ENCODE assay signal across 11 cellular contexts in the genomic region with DNA sequence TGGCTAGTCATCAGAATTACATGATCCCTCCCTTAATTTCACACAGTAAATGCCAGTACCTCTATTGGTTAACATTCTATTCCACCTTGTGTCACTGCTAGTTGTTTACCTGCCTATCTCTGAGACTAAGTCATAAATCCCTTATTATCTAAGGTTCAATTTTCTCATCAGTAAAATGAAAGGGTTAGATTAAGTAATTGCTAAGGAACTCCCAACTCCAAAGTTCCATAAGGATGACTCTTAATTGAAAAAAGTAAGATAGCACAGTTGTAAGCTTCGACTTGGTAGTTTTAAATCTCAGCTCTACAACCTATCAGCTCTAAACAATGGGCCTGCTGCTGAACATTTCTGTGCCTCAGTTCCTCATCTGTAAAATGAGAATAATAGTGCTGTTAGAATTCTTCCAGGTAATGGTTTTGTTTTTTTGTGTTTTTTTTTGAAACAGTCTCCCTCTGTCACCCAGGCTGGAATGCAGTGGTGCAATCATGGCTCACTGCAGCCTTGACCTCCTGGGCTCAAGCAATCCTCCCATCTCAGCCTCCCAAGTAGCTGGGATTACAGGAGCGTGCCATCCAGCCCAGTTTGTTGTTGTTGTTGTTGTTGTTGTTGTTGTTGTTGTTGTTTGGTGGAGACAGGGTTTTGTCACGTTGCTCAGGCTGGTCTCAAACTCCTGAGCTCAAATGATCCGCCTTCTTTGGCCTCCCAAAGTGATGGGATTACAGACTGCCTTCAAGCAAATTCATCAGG. TPM values are rescaled to one million over a fixed set of nuclear protein-coding genes. Genes with fewer than 3 reads are reported as not detected.
A peak's percentile ranks its signal among the peaks of the same experiment; 100 is the strongest.
DNase-seq lines count a peak whose midpoint lies in the region; ATAC-seq and TF ChIP-seq lines count a peak whose summit lies in the region.
"Had no signal": no experiment of that assay in that cellular context is flagged by ENCODE, and none has a peak within 500 bp of the region (broad histone marks: within the 10 kb centered on the region; RNA-seq: fewer than 3 reads in every experiment).

No MANE protein-coding gene starts in this region.

- no peak for TF ChIP-seq POLR2A in tibial nerve (IDR thresholded peaks at IDR 0.05)

- DNase-seq in activated naive CD4-positive, alpha-beta T cell treated with anti-CD3 and anti-CD28 coated beads, Interleukin-2, amount 10 ng/mL, durations not matched to agents 7 days and 5 days = no peak
- no peak for DNase-seq in activated naive CD4-positive, alpha-beta T cell treated with anti-CD3 and anti-CD28 coated beads, Interleukin-2, amount 50 U/mL, for 72 hours (ENCODE audit: low spot score in 2 of 2)
- DNase-seq in activated T-helper 2 cell treated with anti-CD3 and anti-CD28 coated beads, Interferon-gamma antibody, Interleukin-2, Interleukin-4, amounts not matched to agents 10 μg/mL and 5 μg/mL and 100 μg/mL, durations not matched to agents 14 hours and 24 hours and 36 hours (ENCODE audit: low spot score) = no peak
- DNase-seq in lower lobe of right lung (no peak), tibial nerve (ENCODE audit: low spot score in 2 of 2) (no peak), left lung (no peak), NCI-H2171 (lab: John Stamatoyannopoulos, UW) (no peak)
- no peak for DNase-seq in stimulated activated CD4-positive, alpha-beta T cell treated with anti-CD3 and anti-CD28 coated beads, Interleukin-1b, Interleukin-23, amount 100 ng/mL, for 48 hours
- DNase-seq: H7, NCI-H510A treated with DMSO at 0.1 percent for 48 hours, SIG-M5 had no signal

- no peak for TF ChIP-seq EP300 in tibial nerve (IDR thresholded peaks at IDR 0.05)

- no peaks in the 10 kb centered on the region for H3K27me3 Mint-ChIP-seq in activated naive CD4-positive, alpha-beta T cell treated with anti-CD3 and anti-CD28 coated beads, Interleukin-2, amount 10 ng/mL, durations not matched to agents 7 days and 5 days
- H3K27me3 Mint-ChIP-seq in activated T-helper 2 cell treated with anti-CD3 and anti-CD28 coated beads, Interferon-gamma antibody, Interleukin-2, Interleukin-4, amounts not matched to agents 10 μg/mL and 5 μg/mL and 100 μg/mL, durations not matched to agents 14 hours and 24 hours and 36 hours (ENCODE audit: low read depth) = no peaks in the 10 kb centered on the region

- H3K9me3 ChIP-seq in lower lobe of right lung = no peaks in the 10 kb centered on the region
- no peaks in the 10 kb centered on the region for H3K9me3 ChIP-seq in tibial nerve
- H3K9me3 ChIP-seq in left lung = no peaks in the 10 kb centered on the region

- H3K4me1 ChIP-seq in lower lobe of right lung = peaks cover 40% of the 10 kb centered on the region
- peaks cover 0 to 46% (median 33%) of the 10 kb centered on the region in 4 donors for H3K4me1 ChIP-seq in tibial nerve
- peaks cover 12 to 40% of the 10 kb centered on the region in 2 donors for H3K4me1 ChIP-seq in left lung

- CTCF ChIA-PET in activated naive CD4-positive, alpha-beta T cell treated with anti-CD3 and anti-CD28 coated beads, Interleukin-2, amount 10 ng/mL, durations not matched to agents 7 days and 5 days (lab: Charles Lee) = interaction anchor here (0.9 to 1.8 kb wide), 2 partner anchors 16 to 77 kb away, joined by 3 to 5 read pairs; no protein-coding TSS in a partner anchor

- H3K27me3 ChIP-seq in lower lobe of right lung (ENCODE audit: low read depth) (no peaks in the 10 kb centered on the region), tibial nerve (no peaks in the 10 kb centered on the region), left lung (no peaks in the 10 kb centered on the region)

- H3K4me1 Mint-ChIP-seq in activated naive CD4-positive, alpha-beta T cell treated with anti-CD3 and anti-CD28 coated beads, Interleukin-2, amount 10 ng/mL, durations not matched to agents 7 days and 5 days = peaks cover 49% of the 10 kb centered on the region
- H3K4me1 Mint-ChIP-seq in activated T-helper 2 cell treated with anti-CD3 and anti-CD28 coated beads, Interferon-gamma antibody, Interleukin-2, Interleukin-4, amounts not matched to agents 10 μg/mL and 5 μg/mL and 100 μg/mL, durations not matched to agents 14 hours and 24 hours and 36 hours (ENCODE audit: low read depth) = peaks cover 44% of the 10 kb centered on the region

- H3K27ac ChIP-seq in lower lobe of right lung (peak overlapping the region; percentile 66), tibial nerve (peak overlapping the region in 3 of 4 donors; percentile 63 to 82 (median 67)), left lung (peak overlapping the region in 1 of 2 donors; percentile 80)

- intact Hi-C loops in activated T-helper 2 cell treated with anti-CD3 and anti-CD28 coated beads, Interferon-gamma antibody, Interleukin-2, Interleukin-4, amounts not matched to agents 10 μg/mL and 5 μg/mL and 100 μg/mL, durations not matched to agents 14 hours and 24 hours and 36 hours (cut with micrococcal nuclease) = loop anchor here (1.0 to 2.0 kb wide), 2 partner anchors 36 to 64 kb away; partner anchors contain the start of gene SRPK2
- intact Hi-C loops in lower lobe of right lung (cut with DNase I) = no loop called here
- intact Hi-C loops in left lung (cut with DNase I) = no loop called here

- ATAC-seq in activated naive CD4-positive, alpha-beta T cell treated with anti-CD3 and anti-CD28 coated beads, Interleukin-2, amount 50 U/mL, for 72 hours = no peak
- ATAC-seq in lower lobe of right lung (no peak), left lung (no peak)

- H3K36me3 Mint-ChIP-seq in activated naive CD4-positive, alpha-beta T cell treated with anti-CD3 and anti-CD28 coated beads, Interleukin-2, amount 10 ng/mL, durations not matched to agents 7 days and 5 days = peaks cover 11% of the 10 kb centered on the region
- H3K36me3 Mint-ChIP-seq in activated naive CD4-positive, alpha-beta T cell treated with anti-CD3 and anti-CD28 coated beads, Interleukin-2, amount 50 U/mL, for 72 hours = no peaks in the 10 kb centered on the region
- peaks cover 8% of the 10 kb centered on the region for H3K36me3 Mint-ChIP-seq in activated T-helper 2 cell treated with anti-CD3 and anti-CD28 coated beads, Interferon-gamma antibody, Interleukin-2, Interleukin-4, amounts not matched to agents 10 μg/mL and 5 μg/mL and 100 μg/mL, durations not matched to agents 14 hours and 24 hours and 36 hours (ENCODE audit: low read depth)

- 83 to 85% methylated on average over 4 of the region's 4 CpGs for WGBS in tibial nerve, 2 donors

- no peak overlapping the region for H3K4me3 ChIP-seq in lower lobe of right lung
- no peak overlapping the region for H3K4me3 ChIP-seq in tibial nerve
- H3K4me3 ChIP-seq in left lung = no peak overlapping the region

- H3K36me3 ChIP-seq in lower lobe of right lung (no peaks in the 10 kb centered on the region), tibial nerve (no peaks in the 10 kb centered on the region), left lung (no peaks in the 10 kb centered on the region)

- no peak overlapping the region for H3K4me3 Mint-ChIP-seq in activated naive CD4-positive, alpha-beta T cell treated with anti-CD3 and anti-CD28 coated beads, Interleukin-2, amount 10 ng/mL, durations not matched to agents 7 days and 5 days
- H3K4me3 Mint-ChIP-seq in activated T-helper 2 cell treated with anti-CD3 and anti-CD28 coated beads, Interferon-gamma antibody, Interleukin-2, Interleukin-4, amounts not matched to agents 10 μg/mL and 5 μg/mL and 100 μg/mL, durations not matched to agents 14 hours and 24 hours and 36 hours (ENCODE audit: low read depth) = no peak overlapping the region

- H3K9me3 Mint-ChIP-seq in activated naive CD4-positive, alpha-beta T cell treated with anti-CD3 and anti-CD28 coated beads, Interleukin-2, amount 10 ng/mL, durations not matched to agents 7 days and 5 days = no peaks in the 10 kb centered on the region
- no peaks in the 10 kb centered on the region for H3K9me3 Mint-ChIP-seq in activated naive CD4-positive, alpha-beta T cell treated with anti-CD3 and anti-CD28 coated beads, Interleukin-2, amount 50 U/mL, for 72 hours
- H3K9me3 Mint-ChIP-seq in activated T-helper 2 cell treated with anti-CD3 and anti-CD28 coated beads, Interferon-gamma antibody, Interleukin-2, Interleukin-4, amounts not matched to agents 10 μg/mL and 5 μg/mL and 100 μg/mL, durations not matched to agents 14 hours and 24 hours and 36 hours = no peaks in the 10 kb centered on the region

- TF ChIP-seq CTCF in lower lobe of right lung (IDR thresholded peaks at IDR 0.05) (no peak), tibial nerve (IDR thresholded peaks at IDR 0.05) (no peak), left lung (IDR thresholded peaks at IDR 0.05) (no peak)

- H3K27ac Mint-ChIP-seq in activated naive CD4-positive, alpha-beta T cell treated with anti-CD3 and anti-CD28 coated beads, Interleukin-2, amount 10 ng/mL, durations not matched to agents 7 days and 5 days = peak overlapping the region; percentile 97
- peak overlapping the region in 1 of 2 donors; percentile 5 for H3K27ac Mint-ChIP-seq in activated naive CD4-positive, alpha-beta T cell treated with anti-CD3 and anti-CD28 coated beads, Interleukin-2, amount 50 U/mL, for 72 hours
- peak overlapping the region; percentile 79 for H3K27ac Mint-ChIP-seq in activated T-helper 2 cell treated with anti-CD3 and anti-CD28 coated beads, Interferon-gamma antibody, Interleukin-2, Interleukin-4, amounts not matched to agents 10 μg/mL and 5 μg/mL and 100 μg/mL, durations not matched to agents 14 hours and 24 hours and 36 hours

RNA-seq across cellular contexts. Expression of gene SRPK2, which starts 35.6 kb away (rescaled TPM):
- 10 to 100 TPM; 39.7 to 44.6 TPM for total RNA-seq in activated naive CD4-positive, alpha-beta T cell treated with anti-CD3 and anti-CD28 coated beads, Interleukin-2, amount 50 U/mL, for 72 hours
- total RNA-seq in activated T-helper 2 cell treated with anti-CD3 and anti-CD28 coated beads, Interferon-gamma antibody, Interleukin-2, Interleukin-4, amounts not matched to agents 10 μg/mL and 5 μg/mL and 100 μg/mL, durations not matched to agents 14 hours and 24 hours and 36 hours = 50.9 and 54.7 TPM in 2 replicates
- total RNA-seq in lower lobe of right lung = 43.2 TPM
- total RNA-seq in tibial nerve = 10 to 100 TPM; 54.1 to 94.4 (median 61.9) TPM
- total RNA-seq in left lung = 10 to 100 TPM; 42.9 to 46.8 TPM
